1 cellular context compared by ENCODE assay signal in genomic region chr2:64453710-64454315, GRCh38.
TF ChIP-seq lines count a peak whose summit lies in the region.

Gene LGALSL (plus strand): TSS chr2:64454162. CDS start chr2:64454546, 384 bp downstream.

TF ChIP-seq in H1, 55 proteins besides CTCF, POLR2A, EP300 and RAD21 (continued from another document):
- no peak for TF ChIP-seq GABPA (IDR thresholded peaks at IDR 0.05; ENCODE audit: borderline replicate concordance, insufficient read depth, low read length)
- TF ChIP-seq SAP30 (IDR thresholded peaks at IDR 0.05; ENCODE audit: insufficient read depth, insufficient replicate concordance, low read length) = peak; percentile 36
- TF ChIP-seq RXRA (IDR thresholded peaks at IDR 0.05; ENCODE audit: insufficient read depth, low read depth, low read length) = no peak
- peak in 1 of 2 experiments; percentile 21; a peak in 1 of 4 replicates for TF ChIP-seq SIN3A (conservative IDR thresholded peaks at IDR 0.05 in 1 of 2, IDR thresholded peaks at IDR 0.05 in 1 of 2; ENCODE audit: low read depth in 1 of 2, low read length in 2 of 2)
- TF ChIP-seq PHF8 (conservative IDR thresholded peaks at IDR 0.05; ENCODE audit: low read depth, low read length) = peak; percentile 71
- TF ChIP-seq JUND (IDR thresholded peaks at IDR 0.05; ENCODE audit: low read length) = no peak
- TF ChIP-seq TCF12 (IDR thresholded peaks at IDR 0.05; ENCODE audit: low read depth, low read length) = no peak
- TF ChIP-seq SUZ12 (IDR thresholded peaks at IDR 0.05; ENCODE audit: low read length) = no peak
- TF ChIP-seq SP1 (IDR thresholded peaks at IDR 0.05; ENCODE audit: low read depth, low read length) = no peak
- TF ChIP-seq POLR2AphosphoS5 (IDR thresholded peaks at IDR 0.05; ENCODE audit: low read depth, low read length) = no peak; the same call in 1 of the 2 replicates
- no peak for TF ChIP-seq NRF1 (IDR thresholded peaks at IDR 0.05; ENCODE audit: low read depth, low read length)
- no peak for TF ChIP-seq CEBPB (IDR thresholded peaks at IDR 0.05; ENCODE audit: low read depth, low read length)
- TF ChIP-seq ATF3 (IDR thresholded peaks at IDR 0.05; ENCODE audit: insufficient read depth, low read depth, low read length) = no peak
- TF ChIP-seq TAF1 (IDR thresholded peaks at IDR 0.05; ENCODE audit: low read depth, low read length) = peak; percentile 43; the same call in 1 of the 2 replicates
- TF ChIP-seq E2F6 (IDR thresholded peaks at IDR 0.05) = no peak
- no peak for TF ChIP-seq CREB1 (IDR thresholded peaks at IDR 0.05)
- TF ChIP-seq BCL11A (IDR thresholded peaks at IDR 0.05; ENCODE audit: low read depth in 2 of 2, low read length in 2 of 2) = no peak
- no peak; the same call in 1 of the 2 replicates for TF ChIP-seq RBBP5 (IDR thresholded peaks at IDR 0.05; ENCODE audit: borderline replicate concordance, low read depth, low read length)
